In genomic region chr11:72579816-72580647, GRCh38 we compare ENCODE assay signal across 30 cellular contexts.
DNase-seq lines count a peak whose midpoint lies in the region; ATAC-seq and TF ChIP-seq lines count a peak whose summit lies in the region.
"Had no signal": no experiment of that assay in that cellular context is flagged by ENCODE, and none has a peak within 500 bp of the region (broad histone marks: within the 10 kb centered on the region; RNA-seq: fewer than 3 reads in every experiment).

No MANE protein-coding gene starts in this region.

- peak overlapping the region; percentile 64 for H3K27ac Mint-ChIP-seq in dendritic cell treated with granulocyte-macrophage colony-stimulating factor and Interleukin-4, amounts not matched to agents 40 ng/mL and 50 ng/mL, for 4 days
- H3K27ac Mint-ChIP-seq: activated CD4-positive, alpha-beta memory T cell treated with anti-CD3 and anti-CD28 coated beads for 36 hours; activated naive CD4-positive, alpha-beta T cell treated with anti-CD3 and anti-CD28 coated beads, Interleukin-2, amount 10 ng/mL, durations not matched to agents 7 days and 5 days; CD8-positive, alpha-beta T cell; stimulated activated effector memory CD8-positive, alpha-beta T cell treated with anti-CD3 and anti-CD28 coated beads, Interleukin-12 subunit alpha, Interleukin-12 subunit beta, amount 100 ng/mL, for 72 hours; T-helper 1 cell treated with Interleukin-12 subunit alpha and Interleukin-12 subunit beta and Interleukin-4 antibody, amounts not matched to agents 30 μg/mL and 1 μg/mL, for 36 hours had no signal

- peaks cover 0 to 9% (median 2%) of the 10 kb centered on the region in 9 donors for H3K27me3 ChIP-seq in heart left ventricle
- H3K27me3 ChIP-seq in RWPE2 (ENCODE audit: insufficient read depth, poor library complexity, severe bottlenecking) = no peaks in the 10 kb centered on the region
- peaks cover 8% of the 10 kb centered on the region for H3K27me3 ChIP-seq in upper lobe of right lung
- H3K27me3 ChIP-seq: SJCRH30 had no signal

- H3K9me3 ChIP-seq in heart left ventricle (no peaks in the 10 kb centered on the region), RWPE2 (ENCODE audit: severe bottlenecking) (no peaks in the 10 kb centered on the region), upper lobe of right lung (no peaks in the 10 kb centered on the region)
- H3K9me3 ChIP-seq: ascending aorta, neutrophil, SJCRH30, uterus had no signal

- TF ChIP-seq CTCF in heart left ventricle (IDR thresholded peaks at IDR 0.05) (no peak), RWPE2 (IDR thresholded peaks at IDR 0.05; ENCODE audit: poor library complexity, severe bottlenecking) (no peak), upper lobe of right lung (IDR thresholded peaks at IDR 0.05) (no peak)

- H3K4me3 ChIP-seq in heart left ventricle = no peak overlapping the region
- no peak overlapping the region for H3K4me3 ChIP-seq in RWPE2 (ENCODE audit: severe bottlenecking)
- no peak overlapping the region for H3K4me3 ChIP-seq in upper lobe of right lung
- H3K4me3 ChIP-seq: ascending aorta, GM23248, lung, SJCRH30, uterus had no signal

- H3K27ac ChIP-seq in heart left ventricle (no peak overlapping the region), RWPE2 (ENCODE audit: poor library complexity, severe bottlenecking) (no peak overlapping the region), upper lobe of right lung (no peak overlapping the region)
- H3K27ac ChIP-seq: ascending aorta, foreskin keratinocyte, GM23248, neutrophil, SJCRH30, uterus had no signal

- intact Hi-C loops in cardiac septum (cut with DNase I) = no loop called here
- intact Hi-C loops in heart left ventricle (cut with DNase I) = no loop called here
- intact Hi-C loops in dendritic cell treated with granulocyte-macrophage colony-stimulating factor and Interleukin-4, amounts not matched to agents 40 ng/mL and 50 ng/mL, for 4 days (cut with micrococcal nuclease) = no loop called here
- intact Hi-C loops in upper lobe of right lung (cut with DNase I) = loop anchor here (10.0 kb wide), 1 partner anchor 105 kb away; no protein-coding TSS in a partner anchor

- H3K36me3 Mint-ChIP-seq in dendritic cell treated with granulocyte-macrophage colony-stimulating factor and Interleukin-4, amounts not matched to agents 40 ng/mL and 50 ng/mL, for 4 days (ENCODE audit: low read depth) = no peaks in the 10 kb centered on the region
- H3K36me3 Mint-ChIP-seq: activated CD4-positive, alpha-beta memory T cell treated with anti-CD3 and anti-CD28 coated beads for 36 hours; activated naive CD4-positive, alpha-beta T cell treated with anti-CD3 and anti-CD28 coated beads, Interleukin-2, amount 10 ng/mL, durations not matched to agents 7 days and 5 days; CD8-positive, alpha-beta T cell; stimulated activated effector memory CD8-positive, alpha-beta T cell treated with anti-CD3 and anti-CD28 coated beads, Interleukin-12 subunit alpha, Interleukin-12 subunit beta, amount 100 ng/mL, for 72 hours had no signal

- H3K36me3 ChIP-seq in heart left ventricle (peaks cover 0 to 63% (median 8%) of the 10 kb centered on the region in 9 donors), RWPE2 (ENCODE audit: low read depth) (no peaks in the 10 kb centered on the region), upper lobe of right lung (no peaks in the 10 kb centered on the region)
- H3K36me3 ChIP-seq: ascending aorta, neutrophil, SJCRH30, uterus had no signal

- H3K4me3 Mint-ChIP-seq in dendritic cell treated with granulocyte-macrophage colony-stimulating factor and Interleukin-4, amounts not matched to agents 40 ng/mL and 50 ng/mL, for 4 days = no peak overlapping the region
- H3K4me3 Mint-ChIP-seq: activated CD4-positive, alpha-beta memory T cell treated with anti-CD3 and anti-CD28 coated beads for 36 hours; activated naive CD4-positive, alpha-beta T cell treated with anti-CD3 and anti-CD28 coated beads, Interleukin-2, amount 10 ng/mL, durations not matched to agents 7 days and 5 days; CD8-positive, alpha-beta T cell; central memory CD8-positive, alpha-beta T cell; stimulated activated effector memory CD8-positive, alpha-beta T cell treated with anti-CD3 and anti-CD28 coated beads, Interleukin-12 subunit alpha, Interleukin-12 subunit beta, amount 100 ng/mL, for 72 hours; T-helper 1 cell treated with Interleukin-12 subunit alpha and Interleukin-12 subunit beta and Interleukin-4 antibody, amounts not matched to agents 30 μg/mL and 1 μg/mL, for 36 hours had no signal

- H3K4me1 ChIP-seq in heart left ventricle = peaks cover 0 to 12% (median 2%) of the 10 kb centered on the region in 12 donors
- H3K4me1 ChIP-seq in RWPE2 (ENCODE audit: insufficient read depth, poor library complexity, severe bottlenecking) = no peaks in the 10 kb centered on the region
- peaks cover 5% of the 10 kb centered on the region for H3K4me1 ChIP-seq in upper lobe of right lung
- H3K4me1 ChIP-seq: foreskin keratinocyte, SJCRH30 had no signal

- no peak for TF ChIP-seq POLR2A in heart left ventricle (IDR thresholded peaks at IDR 0.05)

- no peaks in the 10 kb centered on the region for H3K9me3 Mint-ChIP-seq in dendritic cell treated with granulocyte-macrophage colony-stimulating factor and Interleukin-4, amounts not matched to agents 40 ng/mL and 50 ng/mL, for 4 days
- H3K9me3 Mint-ChIP-seq: activated CD4-positive, alpha-beta memory T cell treated with anti-CD3 and anti-CD28 coated beads for 36 hours; activated naive CD4-positive, alpha-beta T cell treated with anti-CD3 and anti-CD28 coated beads, Interleukin-2, amount 10 ng/mL, durations not matched to agents 7 days and 5 days; CD8-positive, alpha-beta T cell; central memory CD8-positive, alpha-beta T cell; stimulated activated effector memory CD8-positive, alpha-beta T cell treated with anti-CD3 and anti-CD28 coated beads, Interleukin-12 subunit alpha, Interleukin-12 subunit beta, amount 100 ng/mL, for 72 hours; T-helper 1 cell treated with Interleukin-12 subunit alpha and Interleukin-12 subunit beta and Interleukin-4 antibody, amounts not matched to agents 30 μg/mL and 1 μg/mL, for 36 hours had no signal

- 77 to 81% (median 79%) methylated on average over 10 of the region's 10 CpGs for WGBS in heart left ventricle, 4 donors

- H3K4me1 Mint-ChIP-seq in dendritic cell treated with granulocyte-macrophage colony-stimulating factor and Interleukin-4, amounts not matched to agents 40 ng/mL and 50 ng/mL, for 4 days (ENCODE audit: low read depth) = peaks cover 28% of the 10 kb centered on the region

- ATAC-seq in heart left ventricle (no peak), RWPE2 (ENCODE audit: low read depth) (no peak), upper lobe of right lung (no peak), GM19328 (IDR thresholded peaks at IDR 0.05; ENCODE audit: unreplicated experiment) (no peak)
- ATAC-seq: CD8-positive, alpha-beta T cell; foreskin keratinocyte; stimulated activated effector memory CD8-positive, alpha-beta T cell treated with anti-CD3 and anti-CD28 coated beads, Interleukin-12 subunit alpha, Interleukin-12 subunit beta, amount 100 ng/mL, for 72 hours had no signal

- H3K27me3 Mint-ChIP-seq in dendritic cell treated with granulocyte-macrophage colony-stimulating factor and Interleukin-4, amounts not matched to agents 40 ng/mL and 50 ng/mL, for 4 days = peaks cover 56% of the 10 kb centered on the region
- H3K27me3 Mint-ChIP-seq: activated CD4-positive, alpha-beta memory T cell treated with anti-CD3 and anti-CD28 coated beads for 36 hours had no signal

- peak; percentile 63 for DNase-seq in cardiac septum (ENCODE audit: low spot score)
- no peak for DNase-seq in heart left ventricle
- DNase-seq in RWPE2 (ENCODE audit: low spot score) = peak; percentile 26
- peak; percentile 45 for DNase-seq in upper lobe of right lung
- DNase-seq in GOT3 (lab: John Stamatoyannopoulos, UW) = no peak
- DNase-seq in globus pallidus (ENCODE audit: low spot score) = no peak
- DNase-seq: activated CD4-positive, alpha-beta memory T cell treated with anti-CD3 and anti-CD28 coated beads for 36 hours; activated naive CD4-positive, alpha-beta T cell treated with anti-CD3 and anti-CD28 coated beads, Interleukin-2, amount 10 ng/mL, durations not matched to agents 7 days and 5 days; activated T-cell treated with anti-CD3 and anti-CD28 coated beads for 4 hours; CD8-positive, alpha-beta T cell; DMS79; erythroblast; foreskin keratinocyte; GM23248; NCI-H1092 treated with DMSO at 0.1 percent for 48 hours; NCI-H1930; NCI-H2227 treated with DMSO at 0.1 percent for 48 hours; NCI-H774; SJCRH30; small intestine; stimulated activated CD4-positive, alpha-beta T cell treated with anti-CD3 and anti-CD28 coated beads, Interleukin-2, amount 100 ng/mL, for 24 hours had no signal

Comparison
In these comparisons a context has a peak if more than half of its experiments do, and no peak if none do; other contexts are left out.
1. DNase-seq: peak in cardiac septum (single experiment), RWPE2 (single experiment) and upper lobe of right lung (single experiment); none in heart left ventricle (0 of 5), GOT3 (single experiment) and globus pallidus (single experiment).